ENCODE assay signal across 24 cellular contexts in genomic region chr7:24731313-24731712, GRCh38. TPM values are rescaled to one million over a fixed set of nuclear protein-coding genes. Genes with fewer than 3 reads are reported as not detected.
DNase-seq lines count a peak whose midpoint lies in the region; ATAC-seq and TF ChIP-seq lines count a peak whose summit lies in the region.
"Had no signal": no experiment of that assay in that cellular context is flagged by ENCODE, and none has a peak within 500 bp of the region (broad histone marks: within the 10 kb centered on the region; RNA-seq: fewer than 3 reads in every experiment).

No MANE protein-coding gene starts in this region.

- H3K27ac Mint-ChIP-seq in osteocyte (ENCODE audit: unreplicated experiment) = no peak overlapping the region
- H3K27ac Mint-ChIP-seq: CD4-positive, alpha-beta T cell; CD8-positive, alpha-beta memory T cell had no signal

- H3K27me3 ChIP-seq in right cardiac atrium (ENCODE audit: control insufficient read depth, insufficient read depth) (no peaks in the 10 kb centered on the region), esophagus muscularis mucosa (no peaks in the 10 kb centered on the region)
- H3K27me3 ChIP-seq: BE2C had no signal

- no peak overlapping the region for H3K4me3 Mint-ChIP-seq in osteocyte (ENCODE audit: unreplicated experiment)
- H3K4me3 Mint-ChIP-seq: CD14-positive monocyte; CD4-positive, alpha-beta T cell; CD8-positive, alpha-beta memory T cell; GM23338 had no signal

- intact Hi-C loops in cardiac septum (cut with DNase I) (no loop called here), right cardiac atrium (cut with DNase I) (no loop called here), esophagus muscularis mucosa (cut with DNase I) (no loop called here)

- H3K9me3 ChIP-seq in right cardiac atrium (ENCODE audit: control insufficient read depth, low read length) = no peaks in the 10 kb centered on the region
- H3K9me3 ChIP-seq in esophagus muscularis mucosa = no peaks in the 10 kb centered on the region
- H3K9me3 ChIP-seq: A549, BE2C had no signal

- peaks cover 3% of the 10 kb centered on the region for H3K36me3 Mint-ChIP-seq in osteocyte (ENCODE audit: unreplicated experiment)
- H3K36me3 Mint-ChIP-seq: CD14-positive monocyte; CD8-positive, alpha-beta memory T cell had no signal

- TF ChIP-seq EP300 in esophagus muscularis mucosa (IDR thresholded peaks at IDR 0.05) = no peak

- H3K36me3 ChIP-seq in esophagus muscularis mucosa = peaks cover 0 to 6% (median 0%) of the 10 kb centered on the region in 4 donors
- H3K36me3 ChIP-seq: BE2C; BLaER1 treated with 17β-estradiol and CSF1 and Interleukin-3, amounts not matched to agents 10 nM and 100 nM had no signal

- peaks cover 13% of the 10 kb centered on the region for H3K4me1 Mint-ChIP-seq in osteocyte (ENCODE audit: unreplicated experiment)

- ATAC-seq in right cardiac atrium = no peak
- no peak for ATAC-seq in HG03571 (IDR thresholded peaks at IDR 0.05; ENCODE audit: unreplicated experiment)
- ATAC-seq: A549, GM12878, GM23338 had no signal

- peaks cover 8% of the 10 kb centered on the region for H3K4me1 ChIP-seq in right cardiac atrium (ENCODE audit: control insufficient read depth, insufficient read depth, low read length)
- peaks cover 0 to 41% (median 25%) of the 10 kb centered on the region in 4 donors for H3K4me1 ChIP-seq in esophagus muscularis mucosa

- peak; percentile 71 for DNase-seq in cardiac septum (ENCODE audit: low spot score)
- DNase-seq in right cardiac atrium = no peak
- DNase-seq in esophagus muscularis mucosa (ENCODE audit: extremely low spot score) = peak; percentile 78
- DNase-seq in osteocyte (ENCODE audit: extremely low spot score, unreplicated experiment) = peak; percentile 74
- peak; percentile 24 for DNase-seq in ureter (ENCODE audit: low spot score)
- DNase-seq in SK-N-DZ (ENCODE audit: low spot score) = no peak
- DNase-seq: 8988T; ACHN; AML-193; BE2C; CD4-positive, alpha-beta T cell; CD8-positive, alpha-beta memory T cell; DMS 273 treated with DMSO at 0.1 percent for 48 hours; DMS79; EL; GDM1; H7; HCEC 1CT had no signal

- no peaks in the 10 kb centered on the region for H3K27me3 Mint-ChIP-seq in osteocyte (ENCODE audit: unreplicated experiment)

- H3K4me3 ChIP-seq in right cardiac atrium (ENCODE audit: low read length) (no peak overlapping the region), esophagus muscularis mucosa (no peak overlapping the region)
- H3K4me3 ChIP-seq: A549; BLaER1 treated with 17β-estradiol and CSF1 and Interleukin-3, amounts not matched to agents 10 nM and 100 nM; GM12878; GM23338 had no signal

- H3K9me3 Mint-ChIP-seq in osteocyte (ENCODE audit: unreplicated experiment) = peaks cover 6% of the 10 kb centered on the region
- H3K9me3 Mint-ChIP-seq: CD14-positive monocyte; CD4-positive, alpha-beta T cell had no signal

- TF ChIP-seq CTCF in esophagus muscularis mucosa (IDR thresholded peaks at IDR 0.05) (no peak), osteocyte (IDR thresholded peaks at IDR 0.05) (no peak)

- WGBS in right cardiac atrium = 90% methylated on average over 13 of the region's 13 CpGs
- WGBS in esophagus muscularis mucosa = 89% methylated on average over 13 of the region's 13 CpGs

- TF ChIP-seq POLR2A in esophagus muscularis mucosa (IDR thresholded peaks at IDR 0.05; ENCODE audit: low read depth) = no peak

- H3K27ac ChIP-seq in right cardiac atrium (ENCODE audit: low read length) (no peak overlapping the region), esophagus muscularis mucosa (replicated peaks in 1 of 4) (no peak overlapping the region)
- H3K27ac ChIP-seq: BLaER1 treated with 17β-estradiol and CSF1 and Interleukin-3, amounts not matched to agents 10 nM and 100 nM had no signal

RNA-seq across cellular contexts. Expression of gene GSDME, which starts 26.0 kb away (rescaled TPM):
- 7.5 TPM for total RNA-seq in cardiac septum
- total RNA-seq in right cardiac atrium = 1 to 10 TPM; 5.1 to 9.9 (median 6.4) TPM
- polyA plus RNA-seq in right cardiac atrium = 4.9 TPM
- total RNA-seq in esophagus muscularis mucosa = 10 to 100 TPM in 3 of 4 donors, 1 to 10 TPM in 1; 6.5 to 12.2 (median 11.0) TPM
- 10.2 and 11.9 TPM in 2 replicates for total RNA-seq in osteocyte
- total RNA-seq in ureter = 22.4 TPM
- polyA plus RNA-seq in SK-N-DZ (2014; cell fraction: cytosol; rRNA removed) = 10.7 and 12.8 TPM in 2 replicates
- polyA plus RNA-seq in SK-N-DZ (2014; cell fraction: nucleus; rRNA removed) = 29.3 and 42.4 TPM in 2 replicates

Comparison
In these comparisons a context has a peak if more than half of its experiments do, and no peak if none do; other contexts are left out.
1. DNase-seq: peak in cardiac septum (single experiment), esophagus muscularis mucosa (single experiment), osteocyte (single experiment) and ureter (single experiment); none in right cardiac atrium (0 of 3) and SK-N-DZ (single experiment).